12 cellular contexts compared by ENCODE assay signal in genomic region chr16:75494184-75494583, GRCh38. TPM values are rescaled to one million over a fixed set of nuclear protein-coding genes. Genes with fewer than 3 reads are reported as not detected.
A peak's percentile ranks its signal among the peaks of the same experiment; 100 is the strongest.
DNase-seq lines count a peak whose midpoint lies in the region; ATAC-seq, FAIRE-seq and TF ChIP-seq lines count a peak whose summit lies in the region.
"Had no signal": no experiment of that assay in that cellular context is flagged by ENCODE, and none has a peak within 500 bp of the region (broad histone marks: within the 10 kb centered on the region; RNA-seq: fewer than 3 reads in every experiment).

No MANE protein-coding gene starts in this region.

- H3K4me3 Mint-ChIP-seq in H9: peak overlapping the region; percentile 85 to 94
- peak overlapping the region in 7 of 10 donors; percentile 59 to 80 (median 74) for H3K4me3 Mint-ChIP-seq in naive thymus-derived CD4-positive, alpha-beta T cell

- no peak for ATAC-seq in naive thymus-derived CD4-positive, alpha-beta T cell
- ATAC-seq in HG03571 (IDR thresholded peaks at IDR 0.05; ENCODE audit: unreplicated experiment) (no peak), HG03045 (IDR thresholded peaks at IDR 0.05; ENCODE audit: unreplicated experiment) (no peak)

- peak overlapping the region; percentile 65 for H3K4me2 ChIP-seq in H9 (ENCODE audit: insufficient read depth, insufficient read length, low read length)
- H3K4me2 ChIP-seq in H1 (ENCODE audit: insufficient read depth in 1 of 2, low read depth in 2 of 2, low read length in 2 of 2): peak overlapping the region; percentile 72 to 84

- H3K9ac ChIP-seq in H9 (ENCODE audit: extremely low read depth, insufficient read length, low read length) (peak overlapping the region; percentile 24), H1 (replicated peaks in 1 of 4; ENCODE audit: extremely low read depth in 1 of 4, low read depth in 3 of 4, low read length in 3 of 4) (peak overlapping the region in 3 of 4 experiments; percentile 36 to 74 (median 71); a peak in 3 of 7 replicates)

- H3K4ac ChIP-seq in H9 (ENCODE audit: low read depth, low read length) (no peak overlapping the region), H1 (replicated peaks; ENCODE audit: insufficient read length, low read depth, low read length) (no peak overlapping the region)

- no peak overlapping the region for H2BK12ac ChIP-seq in H9 (ENCODE audit: insufficient read length, low read depth, low read length)
- peak overlapping the region; percentile 27; the same call in 1 of the 2 replicates for H2BK12ac ChIP-seq in H1 (ENCODE audit: low read depth, low read length)

- TF ChIP-seq RAD21 in H1 (IDR thresholded peaks at IDR 0.05 in 1 of 2, conservative IDR thresholded peaks at IDR 0.05 in 1 of 2; ENCODE audit: low read depth in 2 of 2, low read length in 2 of 2): no peak

- no TSS peak for BruUV-seq in A673 (replicated peaks; lab: Mats Ljungman, UMichigan)

- H3K4me3 ChIP-seq in A673 (ENCODE audit: low read depth, low read length, poor library complexity, severe bottlenecking) (peak overlapping the region; percentile 51), H1 (ENCODE audit: extremely low read depth in 1 of 4, insufficient read depth in 2 of 4, low read depth in 3 of 4, low read length in 4 of 4) (peak overlapping the region; percentile 66 to 87 (median 78))
- no peak overlapping the region for H3K4me3 ChIP-seq in naive thymus-derived CD4-positive, alpha-beta T cell (ENCODE audit: low read length)

- CTCF ChIA-PET in A673 (lab: Charles Lee): no interaction called here
- CTCF ChIA-PET in H1 (lab: Charles Lee; ENCODE audit: partially characterized antibody): interaction anchor here (0.8 to 5.6 kb wide), 10 partner anchors 15 to 94 kb away, joined by 3 to 56 read pairs (median 4); partner anchors contain the start of gene TMEM170A
- CTCF ChIA-PET in naive thymus-derived CD4-positive, alpha-beta T cell (lab: Charles Lee): interaction anchor here (1.4 kb wide), 1 partner anchor 22 kb away, joined by 3 read pairs; no protein-coding TSS in a partner anchor

- H2BK5ac ChIP-seq in H9 (ENCODE audit: insufficient read length, low read length) (no peak overlapping the region), H1 (ENCODE audit: low read depth, low read length) (no peak overlapping the region)

- peaks cover 12% of the 10 kb centered on the region for H3K23me2 ChIP-seq in H9 (ENCODE audit: insufficient read length, low read depth, low read length, poor library complexity, severe bottlenecking)
- H3K23me2 ChIP-seq in H1 (ENCODE audit: low read depth, low read length): peaks cover 6% of the 10 kb centered on the region; the same call in 1 of the 2 replicates

- intact Hi-C loops in A673 (cut with micrococcal nuclease; ENCODE audit: unreplicated experiment): no loop called here
- intact Hi-C loops in naive thymus-derived CD4-positive, alpha-beta T cell (cut with micrococcal nuclease): no loop called here

- H3K27me3 ChIP-seq in A673 (replicated peaks; ENCODE audit: insufficient read depth, low read depth, low read length, poor library complexity) (no peaks in the 10 kb centered on the region), H9 (ENCODE audit: insufficient read depth, low read length) (no peaks in the 10 kb centered on the region), H1 (replicated peaks in 1 of 4; ENCODE audit: control insufficient read depth in 3 of 4, extremely low read depth in 1 of 4, insufficient read depth in 3 of 4, low read length in 3 of 4) (0 out of 7 replicates have a peak, but pooled peaks cover 0 to 2% (median 0%) of the 10 kb centered on the region in 4 experiments)
- H3K27me3 ChIP-seq in naive thymus-derived CD4-positive, alpha-beta T cell (ENCODE audit: control insufficient read depth in 2 of 2, insufficient read depth in 2 of 2, low read length in 2 of 2): no peaks in the 10 kb centered on the region

- H3K9me3 ChIP-seq in A673 (ENCODE audit: low read depth, low read length, poor library complexity, severe bottlenecking) (no peaks in the 10 kb centered on the region), H9 (ENCODE audit: control insufficient read depth, low read depth, low read length) (no peaks in the 10 kb centered on the region), H1 (ENCODE audit: insufficient read depth in 2 of 2, low read depth in 1 of 2, low read length in 1 of 2) (no peaks in the 10 kb centered on the region)
- H3K9me3 ChIP-seq in naive thymus-derived CD4-positive, alpha-beta T cell (ENCODE audit: control insufficient read depth in 2 of 3, low read length in 3 of 3): no peaks in the 10 kb centered on the region

- POLR2A ChIA-PET in A673 (lab: Charles Lee; ENCODE audit: low non-redundant PET) (interaction anchor here (0.6 kb wide), 1 partner anchor 19 kb away, joined by 3 read pairs; no protein-coding TSS in a partner anchor), H1 (lab: Charles Lee; ENCODE audit: partially characterized antibody) (interaction anchor here (0.8 to 3.8 kb wide), 15 partner anchors 13 to 191 kb away, joined by 3 to 73 read pairs (median 6); partner anchors contain the start of genes CFDP1, TMEM170A and TMEM231)
- POLR2A ChIA-PET in naive thymus-derived CD4-positive, alpha-beta T cell (lab: Charles Lee): no interaction called here

- DNase-seq in A673 (ENCODE audit: low spot score) (no peak), H9 (no peak), H1 (ENCODE audit: low read depth in 1 of 2, low spot score in 2 of 2) (no peak), H4 (ENCODE audit: low spot score) (no peak)
- no peak for DNase-seq in naive thymus-derived CD4-positive, alpha-beta T cell
- DNase-seq in stimulated activated CD4-positive, alpha-beta T cell treated with anti-CD3 and anti-CD28 coated beads, Interleukin-4, amount 100 ng/mL, for 24 hours: no peak
- DNase-seq: NCI-H1436 treated with DMSO at 0.1 percent for 48 hours had no signal

- H3K4me1 ChIP-seq in A673 (ENCODE audit: insufficient read depth, low read length, poor library complexity, severe bottlenecking) (peaks cover 44% of the 10 kb centered on the region), H9 (ENCODE audit: insufficient read depth, low read length) (no peaks in the 10 kb centered on the region; the same call in 1 of the 2 replicates), H1 (replicated peaks in 1 of 4; ENCODE audit: control insufficient read depth in 3 of 4, insufficient read depth in 4 of 4, low read length in 3 of 4) (peaks cover 0 to 6% (median under 1%) of the 10 kb centered on the region in 4 experiments; a peak in 3 of 7 replicates)
- H3K4me1 ChIP-seq in naive thymus-derived CD4-positive, alpha-beta T cell (ENCODE audit: control insufficient read depth in 2 of 2, insufficient read depth in 2 of 2, low read length in 2 of 2): no peaks in the 10 kb centered on the region

- H4K8ac ChIP-seq in H9 (replicated peaks; ENCODE audit: insufficient read length, low read depth, low read length) (no peak overlapping the region), H1 (ENCODE audit: extremely low read depth, insufficient read depth, low read length) (no peak overlapping the region)

- WGBS in H9 (ENCODE audit: extremely low coverage, insufficient read length, low lambda C conversion rate): no CpG with 5 or more reads among the region's 5 CpGs
- WGBS in H1 (ENCODE audit: extremely low coverage in 1 of 2, insufficient coverage in 1 of 2, insufficient read length in 1 of 2, insufficient replicate concordance in 2 of 2, low coverage in 1 of 2, low lambda C conversion rate in 2 of 2, missing lambda C conversion rate in 1 of 2), 2 experiments: 68% methylated on average over 5 of the region's 5 CpGs; no CpG with 5 or more reads in 1 of the 2 experiments

- no peak overlapping the region for H2BK15ac ChIP-seq in H9 (ENCODE audit: low read depth, low read length)
- no peak overlapping the region for H2BK15ac ChIP-seq in H1 (ENCODE audit: low read length)

- H4K5ac ChIP-seq in H9 (ENCODE audit: insufficient read length, low read depth, low read length) (no peak overlapping the region), H1 (ENCODE audit: insufficient read length, low read depth, low read length) (no peak overlapping the region)

- H3K79me1 ChIP-seq in H9 (ENCODE audit: insufficient read depth, low read depth, low read length, poor library complexity, severe bottlenecking) (no peaks in the 10 kb centered on the region), H1 (ENCODE audit: low read depth, low read length) (peaks cover 3% of the 10 kb centered on the region; the same call in 1 of the 2 replicates)

- TF ChIP-seq CTCF in A673 (conservative IDR thresholded peaks at IDR 0.05; ENCODE audit: low read depth, low read length) (no peak), H9 (conservative IDR thresholded peaks at IDR 0.05) (no peak), H1 (IDR thresholded peaks at IDR 0.05; ENCODE audit: control extremely low read depth in 1 of 3, insufficient read depth in 1 of 3, low read depth in 1 of 3, low read length in 3 of 3) (no peak)

- H2BK120ac ChIP-seq in H9 (ENCODE audit: low read depth, low read length, poor library complexity, severe bottlenecking): no peak overlapping the region
- H2BK120ac ChIP-seq in H1 (replicated peaks; ENCODE audit: low read depth, low read length): no peak overlapping the region

- H3K9me3 Mint-ChIP-seq in H9: no peaks in the 10 kb centered on the region
- H3K9me3 Mint-ChIP-seq in naive thymus-derived CD4-positive, alpha-beta T cell: no peaks in the 10 kb centered on the region

- H3K23ac ChIP-seq in H9 (ENCODE audit: insufficient read length, low read depth, low read length) (no peak overlapping the region), H1 (ENCODE audit: insufficient read length) (no peak overlapping the region)

- H3K27ac ChIP-seq in A673 (ENCODE audit: low read depth, low read length, poor library complexity, severe bottlenecking) (no peak overlapping the region), H9 (ENCODE audit: insufficient read length, low read depth, low read length) (no peak overlapping the region), H1 (ENCODE audit: low read depth, low read length) (no peak overlapping the region)
- no peak overlapping the region for H3K27ac ChIP-seq in naive thymus-derived CD4-positive, alpha-beta T cell (ENCODE audit: low read depth, low read length)

- H3K18ac ChIP-seq in H9 (ENCODE audit: insufficient read length, low read depth, low read length): no peak overlapping the region
- H3K18ac ChIP-seq in H1 (ENCODE audit: extremely low read depth, low read length): no peak overlapping the region; the same call in 1 of the 2 replicates

- H4K91ac ChIP-seq in H9 (ENCODE audit: insufficient read length, low read depth, low read length) (no peak overlapping the region), H1 (replicated peaks; ENCODE audit: insufficient read length, low read length) (no peak overlapping the region)

- no peak overlapping the region for H2BK20ac ChIP-seq in H9 (ENCODE audit: low read depth, low read length, poor library complexity, severe bottlenecking)
- no peak overlapping the region for H2BK20ac ChIP-seq in H1 (ENCODE audit: low read length)

- H3K14ac ChIP-seq in H9 (ENCODE audit: insufficient read depth, low read length) (no peak overlapping the region), H1 (ENCODE audit: insufficient read length) (no peak overlapping the region)

- TF ChIP-seq POLR2A in H1 (IDR thresholded peaks at IDR 0.05; ENCODE audit: control extremely low read depth in 1 of 2, low read depth in 2 of 2, low read length in 2 of 2): no peak

- TF ChIP-seq EP300 in H1 (IDR thresholded peaks at IDR 0.05; ENCODE audit: borderline replicate concordance in 1 of 2, low read depth in 2 of 2, low read length in 2 of 2): no peak

- peak overlapping the region in 1 of 3 experiments; percentile 60; a peak in 2 of 7 replicates for H3K27ac Mint-ChIP-seq in H9
- no peak overlapping the region for H3K27ac Mint-ChIP-seq in naive thymus-derived CD4-positive, alpha-beta T cell
- H3K27ac Mint-ChIP-seq: CD14-positive monocyte had no signal

- no peaks in the 10 kb centered on the region for H3K79me2 ChIP-seq in H9 (ENCODE audit: insufficient read depth, low read length)
- H3K79me2 ChIP-seq in H1 (ENCODE audit: control insufficient read depth in 1 of 2, insufficient read depth in 2 of 2, low read length in 2 of 2): peaks cover 0 to 3% of the 10 kb centered on the region in 2 experiments; a peak in 1 of 4 replicates

- H3K36me3 ChIP-seq in A673 (ENCODE audit: insufficient read depth, low read length, poor library complexity, severe bottlenecking): no peaks in the 10 kb centered on the region
- 0 out of 8 replicates have a peak, but pooled peaks cover 0 to 2% (median 0%) of the 10 kb centered on the region in 4 experiments for H3K36me3 ChIP-seq in H1 (ENCODE audit: control insufficient read depth in 2 of 4, insufficient read depth in 4 of 4, low read length in 3 of 4)
- no peaks in the 10 kb centered on the region for H3K36me3 ChIP-seq in naive thymus-derived CD4-positive, alpha-beta T cell (ENCODE audit: control insufficient read depth in 2 of 3, insufficient read depth in 3 of 3, low read length in 3 of 3)

- no peak for FAIRE-seq in H1 (lab: Jason Lieb, UNC)
- FAIRE-seq: urothelium cell line had no signal

- H3K36me3 Mint-ChIP-seq in H9 (ENCODE audit: insufficient read depth in 1 of 3, low read depth in 3 of 3): peaks cover 0 to 9% (median 0%) of the 10 kb centered on the region in 3 experiments; a peak in 3 of 7 replicates
- no peaks in the 10 kb centered on the region for H3K36me3 Mint-ChIP-seq in naive thymus-derived CD4-positive, alpha-beta T cell

- H2AK5ac ChIP-seq in H9 (ENCODE audit: insufficient read length, low read length) (no peak overlapping the region), H1 (ENCODE audit: low read depth, low read length) (no peak overlapping the region)

- H4K20me1 ChIP-seq in H9 (ENCODE audit: control insufficient read depth, insufficient read depth, insufficient read length) (peaks cover 3% of the 10 kb centered on the region), H1 (replicated peaks in 1 of 2; ENCODE audit: control insufficient read depth in 1 of 2, insufficient read depth in 2 of 2, low read length in 2 of 2) (peaks cover 0 to 5% of the 10 kb centered on the region in 2 experiments)

- H3T11ph ChIP-seq in H9 (ENCODE audit: low read length): no peak overlapping the region

- H3K4me1 Mint-ChIP-seq in H9: peaks cover 15 to 18% of the 10 kb centered on the region in 2 experiments; a peak in 3 of 4 replicates
- H3K4me1 Mint-ChIP-seq in naive thymus-derived CD4-positive, alpha-beta T cell: peaks cover 6 to 8% (median 7%) of the 10 kb centered on the region in 7 donors

- H3K27me3 Mint-ChIP-seq in H9 (ENCODE audit: low read depth): peaks cover 6% of the 10 kb centered on the region; the same call in 1 of the 2 replicates
- H3K27me3 Mint-ChIP-seq in naive thymus-derived CD4-positive, alpha-beta T cell: peaks cover 21 to 33% (median 28%) of the 10 kb centered on the region in 5 donors

- no peak overlapping the region for H2AFZ ChIP-seq in H9 (ENCODE audit: low read length)
- H2AFZ ChIP-seq in H1 (ENCODE audit: low read length): 0 out of 2 replicates have a peak overlapping the region, but pooled peaks have one; percentile 41

- H3K56ac ChIP-seq in H9 (ENCODE audit: insufficient read length, low read depth, low read length): no peak overlapping the region
- H3K56ac ChIP-seq in H1 (replicated peaks; ENCODE audit: insufficient read length, low read depth, low read length): no peak overlapping the region

RNA-seq across cellular contexts. Expression of gene CHST6, which starts 1.1 kb away (rescaled TPM):
- total RNA-seq in A673 (2021) (4.5 and 5.0 TPM in 2 replicates), H9 (2021) (20.7 and 20.8 TPM in 2 replicates)
- total RNA-seq in H1 (2021; fragmentation: NEBNext Ultra II Directional; extraction: Animal tissue kit (Norgen Biotek cat#: 25700)): 25.4 and 26.4 TPM in 2 replicates
- polyA plus RNA-seq in H1 (2011; rRNA removed): 18.2 and 26.5 TPM in 2 replicates
- 15.2 TPM for polyA plus RNA-seq in H1 (2011; cell fraction: cytosol; rRNA removed)
- polyA plus RNA-seq in H1 (2011; cell fraction: nucleus; rRNA removed): 27.0 TPM
- polyA plus RNA-seq in H1 (2012, experiment 1 of 2): 11.5 to 16.3 TPM (median 14.7 TPM) in 4 replicates
- polyA plus RNA-seq in H1 (2012, experiment 2 of 2): 14.3 TPM
- polyA plus RNA-seq in H1 (2013, experiment 1 of 2): 14.9 TPM
- polyA plus RNA-seq in H1 (2013, experiment 2 of 2): 15.6 TPM
- polyA minus RNA-seq in H1 (2011; rRNA and poly(A)+ RNA removed): 20.6 and 25.1 TPM in 2 replicates
- 20.6 TPM for polyA minus RNA-seq in H1 (2011; cell fraction: cytosol; rRNA and poly(A)+ RNA removed)
- polyA minus RNA-seq in H1 (2011; cell fraction: nucleus; rRNA and poly(A)+ RNA removed): 18.2 TPM
- under 1 TPM in 3 of 5 experiments, not detected in 2; 0.05 to 0.14 (median 0.11) TPM for total RNA-seq in naive thymus-derived CD4-positive, alpha-beta T cell
- not detected for polyA plus RNA-seq in naive thymus-derived CD4-positive, alpha-beta T cell
- total RNA-seq in H4 (2014; rRNA removed; shearing (Covaris generic)): 0.04 TPM in 2 replicates
- polyA plus RNA-seq: CD14-positive monocyte had no signal

RNA-seq across cellular contexts. Expression of gene TMEM170A, which starts 29.7 kb away (rescaled TPM):
- total RNA-seq in A673 (2021): 25.9 and 30.4 TPM in 2 replicates
- 43.4 and 46.8 TPM in 2 replicates for total RNA-seq in H9 (2021)
- total RNA-seq in H1 (2021; fragmentation: NEBNext Ultra II Directional; extraction: Animal tissue kit (Norgen Biotek cat#: 25700)): 52.8 and 56.6 TPM in 2 replicates
- polyA plus RNA-seq in H1 (2011; rRNA removed): 21.1 and 22.9 TPM in 2 replicates
- 25.1 TPM for polyA plus RNA-seq in H1 (2011; cell fraction: cytosol; rRNA removed)
- 12.3 TPM for polyA plus RNA-seq in H1 (2011; cell fraction: nucleus; rRNA removed)
- 18.4 to 30.7 TPM (median 23.8 TPM) in 4 replicates for polyA plus RNA-seq in H1 (2012, experiment 1 of 2)
- 9.8 TPM for polyA plus RNA-seq in H1 (2012, experiment 2 of 2)
- polyA plus RNA-seq in H1 (2013, experiment 1 of 2): 31.1 TPM
- polyA plus RNA-seq in H1 (2013, experiment 2 of 2): 37.3 TPM
- 45.5 and 49.2 TPM in 2 replicates for polyA minus RNA-seq in H1 (2011; rRNA and poly(A)+ RNA removed)
- polyA minus RNA-seq in H1 (2011; cell fraction: cytosol; rRNA and poly(A)+ RNA removed): 22.3 TPM
- 27.2 TPM for polyA minus RNA-seq in H1 (2011; cell fraction: nucleus; rRNA and poly(A)+ RNA removed)
- 10 to 100 TPM; 31.0 to 50.9 (median 46.6) TPM for total RNA-seq in naive thymus-derived CD4-positive, alpha-beta T cell
- polyA plus RNA-seq in naive thymus-derived CD4-positive, alpha-beta T cell: 10 to 100 TPM; 33.4 to 34.7 TPM
- 19.2 and 24.1 TPM in 2 replicates for total RNA-seq in H4 (2014; rRNA removed; shearing (Covaris generic))

RNA-seq across cellular contexts. Expression of gene CHST5, which starts 41.7 kb away (rescaled TPM):
- total RNA-seq in A673 (2021): 0.33 and 0.54 TPM in 2 replicates
- 0.11 TPM in 1 of 2 replicates, not detected in the other for total RNA-seq in H9 (2021)
- 0.13 and 0.15 TPM in 2 replicates for total RNA-seq in H1 (2021; fragmentation: NEBNext Ultra II Directional; extraction: Animal tissue kit (Norgen Biotek cat#: 25700))
- 0.13 and 0.23 TPM in 2 replicates for polyA plus RNA-seq in H1 (2011; rRNA removed)
- polyA plus RNA-seq in H1 (2011; cell fraction: cytosol; rRNA removed): 0.08 TPM
- 0.66 TPM for polyA plus RNA-seq in H1 (2011; cell fraction: nucleus; rRNA removed)
- polyA plus RNA-seq in H1 (2012, experiment 1 of 2): 0.23 to 0.52 TPM (median 0.40 TPM) in 3 of 4 replicates, not detected in the other
- polyA plus RNA-seq in H1 (2012, experiment 2 of 2): not detected
- polyA plus RNA-seq in H1 (2013, experiment 1 of 2): 0.06 TPM
- 0.13 TPM for polyA plus RNA-seq in H1 (2013, experiment 2 of 2)
- polyA minus RNA-seq in H1 (2011; rRNA and poly(A)+ RNA removed): 0.32 and 0.41 TPM in 2 replicates
- polyA minus RNA-seq in H1 (2011; cell fraction: cytosol; rRNA and poly(A)+ RNA removed): not detected
- 0.40 TPM for polyA minus RNA-seq in H1 (2011; cell fraction: nucleus; rRNA and poly(A)+ RNA removed)
- total RNA-seq in naive thymus-derived CD4-positive, alpha-beta T cell: not detected
- polyA plus RNA-seq in naive thymus-derived CD4-positive, alpha-beta T cell: not detected
- total RNA-seq in H4 (2014; rRNA removed; shearing (Covaris generic)): 0.04 TPM in 1 of 2 replicates, not detected in the other
- total RNA-seq: aorta had no signal
- polyA plus RNA-seq: CD14-positive monocyte had no signal
